19 cellular contexts compared by ENCODE assay signal in the genomic region with DNA sequence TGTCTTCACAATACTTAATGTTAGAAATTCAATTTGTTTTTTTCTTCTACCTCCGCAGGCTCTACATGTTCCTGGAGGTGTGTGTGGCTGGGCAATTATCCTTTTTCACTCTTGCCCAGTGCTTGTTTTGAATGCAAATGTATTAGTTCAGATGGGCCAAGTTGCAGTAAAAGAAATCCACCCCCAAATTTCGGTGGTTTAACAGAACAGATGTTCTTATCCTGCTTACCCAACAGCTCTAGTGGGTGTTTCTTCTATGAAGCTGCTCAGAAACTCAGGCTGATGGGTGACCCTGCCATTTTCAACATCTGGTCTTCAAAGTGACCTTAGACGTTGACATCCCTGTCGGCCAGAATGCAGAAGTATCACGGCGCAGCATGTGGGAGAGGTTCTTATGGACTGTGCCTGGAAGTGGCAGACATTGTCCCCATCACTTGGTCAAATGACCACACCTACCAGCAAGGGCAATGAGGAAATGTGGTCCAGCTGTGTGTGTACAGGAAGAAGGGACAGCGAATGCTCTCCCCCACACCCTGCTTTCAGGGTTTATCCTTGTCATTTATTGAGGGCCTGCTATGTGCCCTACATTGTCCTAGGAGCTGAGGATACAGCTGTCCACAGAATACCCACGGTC.
DNase-seq lines count a peak whose midpoint lies in the region; ATAC-seq and TF ChIP-seq lines count a peak whose summit lies in the region.
"Had no signal": no experiment of that assay in that cellular context is flagged by ENCODE, and none has a peak within 500 bp of the region (broad histone marks: within the 10 kb centered on the region; RNA-seq: fewer than 3 reads in every experiment).

No MANE protein-coding gene starts in this region.

- H3K4me3 Mint-ChIP-seq in GM23338 = no peak overlapping the region
- H3K4me3 Mint-ChIP-seq in activated CD8-positive, alpha-beta T cell treated with anti-CD3 and anti-CD28 coated beads for 36 hours = no peak overlapping the region

- H3K4me3 ChIP-seq in BLaER1 = no peak overlapping the region
- H3K4me3 ChIP-seq in KMS-11 (IDR thresholded peaks at IDR 0.05; ENCODE audit: insufficient read depth, low read depth, low read length) = no peak overlapping the region
- no peak overlapping the region for H3K4me3 ChIP-seq in osteoblast (ENCODE audit: insufficient read depth, low read length)
- H3K4me3 ChIP-seq in GM23338 = no peak overlapping the region
- H3K4me3 ChIP-seq: SJCRH30 had no signal

- peak overlapping the region; percentile 20; the same call in 1 of the 2 replicates for H3K4me2 ChIP-seq in BLaER1
- H3K4me2 ChIP-seq in KMS-11 = peak overlapping the region; percentile 56
- H3K4me2 ChIP-seq in osteoblast (ENCODE audit: insufficient read depth, low read length) = no peak overlapping the region
- no peak overlapping the region for H3K4me2 ChIP-seq in GM23338

- H3K27me3 Mint-ChIP-seq in GM23338 (ENCODE audit: insufficient read depth, low read depth, poor library complexity) = no peaks in the 10 kb centered on the region
- H3K27me3 Mint-ChIP-seq in activated CD8-positive, alpha-beta T cell treated with anti-CD3 and anti-CD28 coated beads for 36 hours = no peaks in the 10 kb centered on the region

- H3K79me2 ChIP-seq in KMS-11 (ENCODE audit: insufficient read depth, low read depth) = no peaks in the 10 kb centered on the region
- no peaks in the 10 kb centered on the region for H3K79me2 ChIP-seq in osteoblast (ENCODE audit: insufficient read depth, low read length)
- no peaks in the 10 kb centered on the region for H3K79me2 ChIP-seq in GM23338 (replicated peaks; ENCODE audit: insufficient read depth)

- H3K9me3 Mint-ChIP-seq in GM23338 = no peaks in the 10 kb centered on the region
- H3K9me3 Mint-ChIP-seq in activated CD8-positive, alpha-beta T cell treated with anti-CD3 and anti-CD28 coated beads for 36 hours = no peaks in the 10 kb centered on the region

- POLR2A ChIA-PET in activated CD8-positive, alpha-beta T cell treated with anti-CD3 and anti-CD28 coated beads for 36 hours (lab: Charles Lee) = no interaction called here

- H3K36me3 ChIP-seq in BLaER1 (no peaks in the 10 kb centered on the region), KMS-11 (ENCODE audit: insufficient read depth) (no peaks in the 10 kb centered on the region), osteoblast (ENCODE audit: insufficient read depth, low read length) (no peaks in the 10 kb centered on the region), GM23338 (ENCODE audit: insufficient read depth) (no peaks in the 10 kb centered on the region)
- H3K36me3 ChIP-seq: SJCRH30 had no signal

- no peak overlapping the region for H3K27ac Mint-ChIP-seq in GM23338
- no peak overlapping the region for H3K27ac Mint-ChIP-seq in activated CD8-positive, alpha-beta T cell treated with anti-CD3 and anti-CD28 coated beads for 36 hours

- H3K9ac ChIP-seq in BLaER1 (no peak overlapping the region), KMS-11 (no peak overlapping the region)

- H3K9me3 ChIP-seq in BLaER1 = no peaks in the 10 kb centered on the region
- H3K9me3 ChIP-seq in osteoblast (ENCODE audit: low read depth, low read length) = no peaks in the 10 kb centered on the region
- H3K9me3 ChIP-seq: Caco-2, SJCRH30 had no signal

- no peaks in the 10 kb centered on the region for H4K20me1 ChIP-seq in BLaER1
- H4K20me1 ChIP-seq in KMS-11 (ENCODE audit: insufficient read depth) = no peaks in the 10 kb centered on the region
- H4K20me1 ChIP-seq in osteoblast (ENCODE audit: insufficient read depth, low read length) = no peaks in the 10 kb centered on the region
- no peaks in the 10 kb centered on the region for H4K20me1 ChIP-seq in GM23338 (replicated peaks; ENCODE audit: insufficient read depth)

- intact Hi-C loops in activated CD8-positive, alpha-beta T cell treated with anti-CD3 and anti-CD28 coated beads for 36 hours (cut with micrococcal nuclease) = no loop called here

- ATAC-seq in GM19351 (IDR thresholded peaks at IDR 0.05; ENCODE audit: unreplicated experiment) = peak; percentile 90
- no peak for ATAC-seq in GM23338
- no peak for ATAC-seq in activated CD8-positive, alpha-beta T cell treated with anti-CD3 and anti-CD28 coated beads for 36 hours

- peaks cover 21% of the 10 kb centered on the region for H3K4me1 Mint-ChIP-seq in GM23338
- peaks cover 3% of the 10 kb centered on the region for H3K4me1 Mint-ChIP-seq in activated CD8-positive, alpha-beta T cell treated with anti-CD3 and anti-CD28 coated beads for 36 hours (ENCODE audit: low read depth)

- H3K36me3 Mint-ChIP-seq in GM23338 (ENCODE audit: low read depth) = no peaks in the 10 kb centered on the region
- H3K36me3 Mint-ChIP-seq in activated CD8-positive, alpha-beta T cell treated with anti-CD3 and anti-CD28 coated beads for 36 hours (ENCODE audit: low read depth) = no peaks in the 10 kb centered on the region

- no peaks in the 10 kb centered on the region for H3F3A ChIP-seq in GM23338 (replicated peaks; ENCODE audit: low read depth)

- H3K27ac ChIP-seq in BLaER1 = no peak overlapping the region
- peak overlapping the region; percentile 7; the same call in 1 of the 2 replicates for H3K27ac ChIP-seq in KMS-11
- no peak overlapping the region for H3K27ac ChIP-seq in osteoblast (ENCODE audit: low read depth, low read length)
- H3K27ac ChIP-seq in caudate nucleus (ENCODE audit: low read depth, low read length) = no peak overlapping the region
- H3K27ac ChIP-seq in GM23338 (ENCODE audit: low read depth) = no peak overlapping the region
- H3K27ac ChIP-seq: RWPE1 had no signal

- H3K9me2 ChIP-seq in GM23338 (ENCODE audit: insufficient read depth) = no peaks in the 10 kb centered on the region

- DNase-seq in osteoblast (ENCODE audit: insufficient read length, low spot score, missing footprints) (peak; percentile 68), caudate nucleus (lab: John Stamatoyannopoulos, UW) (no peak), GM23338 (ENCODE audit: low spot score) (no peak)
- DNase-seq in stimulated activated CD4-positive, alpha-beta T cell treated with anti-CD3 and anti-CD28 coated beads, Interleukin-4, amount 100 ng/mL, for 24 hours = no peak
- DNase-seq in activated CD8-positive, alpha-beta T cell treated with anti-CD3 and anti-CD28 coated beads for 36 hours = no peak
- DNase-seq: 8988T; Caco-2; DMS53; H7; NCI-H2107; NCI-H226; NCI-H526; NK-92 treated with Interleukin-12 subunit alpha and Interleukin-12 subunit beta, amount 100 ng/mL, for 24 hours; OCI-M1; SJCRH30 had no signal

- H2AFZ ChIP-seq in KMS-11 (ENCODE audit: low read depth) = peak overlapping the region; percentile 44; the same call in 1 of the 2 replicates
- H2AFZ ChIP-seq in osteoblast (ENCODE audit: low read length) = no peak overlapping the region
- H2AFZ ChIP-seq in GM23338 = no peak overlapping the region

- CTCF ChIA-PET in activated CD8-positive, alpha-beta T cell treated with anti-CD3 and anti-CD28 coated beads for 36 hours (lab: Charles Lee) = no interaction called here

- H3K4me1 ChIP-seq in BLaER1 (peaks cover 28% of the 10 kb centered on the region), KMS-11 (ENCODE audit: low read depth, poor library complexity, severe bottlenecking) (peaks cover 31% of the 10 kb centered on the region), osteoblast (ENCODE audit: insufficient read depth, low read length) (no peaks in the 10 kb centered on the region), GM23338 (ENCODE audit: insufficient read depth) (peaks cover 18% of the 10 kb centered on the region)
- H3K4me1 ChIP-seq: Caco-2 had no signal

- TF ChIP-seq CTCF in KMS-11 (conservative IDR thresholded peaks at IDR 0.05; ENCODE audit: low read depth, low read length) (no peak), osteoblast (IDR thresholded peaks at IDR 0.05; ENCODE audit: extremely low read depth, low read depth, low read length) (no peak), GM23338 (conservative IDR thresholded peaks at IDR 0.05; ENCODE audit: low read depth in 2 of 2) (no peak)
- no peak for TF ChIP-seq CTCF in activated CD8-positive, alpha-beta T cell treated with anti-CD3 and anti-CD28 coated beads for 36 hours (IDR thresholded peaks at IDR 0.05)

- H3K27me3 ChIP-seq in BLaER1 = no peaks in the 10 kb centered on the region
- no peaks in the 10 kb centered on the region for H3K27me3 ChIP-seq in KMS-11 (ENCODE audit: insufficient read depth, low read depth)
- H3K27me3 ChIP-seq in osteoblast (ENCODE audit: insufficient read depth, low read length) = no peaks in the 10 kb centered on the region
- no peaks in the 10 kb centered on the region for H3K27me3 ChIP-seq in GM23338 (ENCODE audit: insufficient read depth)
- H3K27me3 ChIP-seq: SJCRH30 had no signal

Comparison
In these comparisons a context has a peak if more than half of its experiments do, and no peak if none do; other contexts are left out.
1. H3K4me2 ChIP-seq: peak in BLaER1 (single experiment) and KMS-11 (single experiment); none in osteoblast (single experiment) and GM23338 (single experiment).